In genomic region chr5:134592141-134592746, GRCh38 we compare ENCODE assay signal across 11 cellular contexts. TPM values are rescaled to one million over a fixed set of nuclear protein-coding genes. Genes with fewer than 3 reads are reported as not detected.
A peak's percentile ranks its signal among the peaks of the same experiment; 100 is the strongest.
DNase-seq lines count a peak whose midpoint lies in the region; ATAC-seq and TF ChIP-seq lines count a peak whose summit lies in the region.
"Had no signal": no experiment of that assay in that cellular context is flagged by ENCODE, and none has a peak within 500 bp of the region (broad histone marks: within the 10 kb centered on the region; RNA-seq: fewer than 3 reads in every experiment).

No MANE protein-coding gene starts in this region.

- DNase-seq in H4 (ENCODE audit: low spot score): peak; percentile 27
- DNase-seq in Panc1 (ENCODE audit: low read depth, low spot score): no peak
- peak in 1 of 5 donors; percentile 47 for DNase-seq in heart left ventricle
- DNase-seq in stimulated activated CD4-positive, alpha-beta T cell treated with anti-CD3 and anti-CD28 coated beads, Interleukin-2, amount 100 ng/mL, for 24 hours: no peak
- DNase-seq in GM19240 (ENCODE audit: insufficient read length, low spot score): no peak
- DNase-seq: activated naive CD4-positive, alpha-beta T cell treated with anti-CD3 and anti-CD28 coated beads for 36 hours; NCI-H1105 treated with DMSO at 0.1 percent for 48 hours had no signal

- H3K9me3 ChIP-seq in Panc1 (ENCODE audit: control insufficient read depth, insufficient read depth, low read depth, low read length) (no peaks in the 10 kb centered on the region), heart left ventricle (no peaks in the 10 kb centered on the region), skeletal muscle tissue (ENCODE audit: control insufficient read depth in 3 of 3, low read length in 3 of 3) (no peaks in the 10 kb centered on the region)
- H3K9me3 ChIP-seq: neutrophil had no signal

- CTCF ChIA-PET in Panc1 (lab: Charles Lee): interaction anchor here (0.6 kb wide), 1 partner anchor 332 kb away, joined by 3 read pairs; no protein-coding TSS in a partner anchor

- no peak for TF ChIP-seq CTCF in Panc1 (IDR thresholded peaks at IDR 0.05)
- no peak for TF ChIP-seq CTCF in heart left ventricle (IDR thresholded peaks at IDR 0.05)

- no peaks in the 10 kb centered on the region for H3K4me1 ChIP-seq in Panc1 (ENCODE audit: control insufficient read depth, insufficient read depth, low read length)
- peaks cover 0 to 38% (median 5%) of the 10 kb centered on the region in 12 donors for H3K4me1 ChIP-seq in heart left ventricle
- peaks cover 42 to 61% (median 51%) of the 10 kb centered on the region in 3 donors for H3K4me1 ChIP-seq in skeletal muscle tissue (ENCODE audit: control insufficient read depth in 3 of 3, insufficient read depth in 3 of 3, low read length in 3 of 3)

- 45 to 48% (median 46%) methylated on average over 7 of the region's 7 CpGs for WGBS in heart left ventricle, 4 donors

- ATAC-seq in Panc1 (peak; percentile 14; the same call in 1 of the 2 replicates), heart left ventricle (peak; percentile 43 to 62 (median 54)), HG03469 (IDR thresholded peaks at IDR 0.05; ENCODE audit: unreplicated experiment) (no peak), HG03108 (IDR thresholded peaks at IDR 0.05; ENCODE audit: unreplicated experiment) (no peak)

- TF ChIP-seq POLR2A in heart left ventricle (IDR thresholded peaks at IDR 0.05): no peak

- no peaks in the 10 kb centered on the region for H3K27me3 ChIP-seq in Panc1 (ENCODE audit: control insufficient read depth, insufficient read depth, low read length)
- H3K27me3 ChIP-seq in heart left ventricle: no peaks in the 10 kb centered on the region
- no peaks in the 10 kb centered on the region for H3K27me3 ChIP-seq in skeletal muscle tissue (ENCODE audit: control insufficient read depth in 3 of 3, insufficient read depth in 3 of 3, low read length in 3 of 3)

- POLR2A ChIA-PET in Panc1 (lab: Charles Lee): no interaction called here

- in situ Hi-C loops in Panc1 (cut with HindIII; ENCODE audit: low pct_unique_long_range_greater_than_20kb, low sequenced_read_pairs): no loop called here

- H3K4me3 ChIP-seq in Panc1 (ENCODE audit: low read depth in 2 of 2, low read length in 2 of 2) (no peak overlapping the region), heart left ventricle (no peak overlapping the region), skeletal muscle tissue (ENCODE audit: low read length in 3 of 3) (peak overlapping the region in 1 of 3 donors; percentile 13)

- intact Hi-C loops in Panc1 (cut with micrococcal nuclease; ENCODE audit: unreplicated experiment) (no loop called here), heart left ventricle (cut with DNase I) (no loop called here)

- no TSS peak for BruUV-seq in Panc1 (replicated peaks; lab: Mats Ljungman, UMichigan)

- H3K9ac ChIP-seq in skeletal muscle tissue (ENCODE audit: low read depth in 1 of 3, low read length in 3 of 3): peak overlapping the region; percentile 45 to 64 (median 51)

- H3K27ac ChIP-seq in Panc1 (ENCODE audit: low read length) (no peak overlapping the region), heart left ventricle (peak overlapping the region in 11 of 12 donors; percentile 35 to 77 (median 54)), skeletal muscle tissue (ENCODE audit: low read depth, low read length) (peak overlapping the region; percentile 86)
- H3K27ac ChIP-seq: neutrophil had no signal

- H3K36me3 ChIP-seq in Panc1 (ENCODE audit: control insufficient read depth, insufficient read depth, low read length) (no peaks in the 10 kb centered on the region), heart left ventricle (no peaks in the 10 kb centered on the region), skeletal muscle tissue (ENCODE audit: control insufficient read depth in 3 of 3, insufficient read depth in 3 of 3, low read length in 3 of 3) (no peaks in the 10 kb centered on the region)
- H3K36me3 ChIP-seq: neutrophil had no signal

RNA-seq across cellular contexts. Expression of gene SAR1B, which starts 40.4 kb away (rescaled TPM):
- 62.9 and 101 TPM in 2 replicates for total RNA-seq in H4 (2014; rRNA removed; shearing (Covaris generic))
- 68.8 TPM for total RNA-seq in Panc1 (2021; ENCODE audit: unreplicated experiment)
- 50.0 TPM for polyA plus RNA-seq in Panc1 (2012; ENCODE audit: insufficient read length)
- 100 to 1,000 TPM in 2 of 9 donors, 10 to 100 TPM in 7; 36.9 to 113 (median 88.0) TPM for total RNA-seq in heart left ventricle
- polyA plus RNA-seq in heart left ventricle: 10 to 100 TPM; 33.9 to 62.4 TPM
- total RNA-seq in skeletal muscle tissue: 23.5 TPM

RNA-seq across cellular contexts. Expression of gene SEC24A, which starts 56.3 kb away (rescaled TPM):
- total RNA-seq in H4 (2014; rRNA removed; shearing (Covaris generic)): 16.4 and 23.3 TPM in 2 replicates
- total RNA-seq in Panc1 (2021; ENCODE audit: unreplicated experiment) (22.7 TPM), heart left ventricle (10 to 100 TPM in 3 of 9 donors, 1 to 10 TPM in 6; 6.7 to 15.7 (median 8.6) TPM), skeletal muscle tissue (20.9 TPM)
- polyA plus RNA-seq in Panc1 (2012; ENCODE audit: insufficient read length): 7.6 TPM
- polyA plus RNA-seq in heart left ventricle: 1 to 10 TPM; 2.2 to 8.1 TPM

Comparison
In these comparisons a context has a peak if more than half of its experiments do, and no peak if none do; other contexts are left out.
1. ATAC-seq: peak in Panc1 (single experiment) and heart left ventricle (4 of 4); none in HG03469 (single experiment) and HG03108 (single experiment).